ENCODE assay signal across 8 cellular contexts in genomic region chr17:82231562-82232321, GRCh38. TPM values are rescaled to one million over a fixed set of nuclear protein-coding genes. Genes with fewer than 3 reads are reported as not detected.
DNase-seq lines count a peak whose midpoint lies in the region; ATAC-seq and TF ChIP-seq lines count a peak whose summit lies in the region.

No MANE protein-coding gene starts in this region.

- no peak for TF ChIP-seq POLR2A in breast epithelium (IDR thresholded peaks at IDR 0.05)

- peak overlapping the region; percentile 98 for H3K9ac ChIP-seq in Loucy (ENCODE audit: low read depth, low read length, poor library complexity, severe bottlenecking)

- peak overlapping the region; percentile 85 to 93 for H3K27ac ChIP-seq in breast epithelium

- H3F3A ChIP-seq in Loucy (ENCODE audit: low read depth) = no peaks in the 10 kb centered on the region

- H3K79me2 ChIP-seq in Loucy (ENCODE audit: insufficient read depth, low read length) = peaks cover 99% of the 10 kb centered on the region

- peaks cover 74% of the 10 kb centered on the region for H4K20me1 ChIP-seq in Loucy (ENCODE audit: insufficient read depth, low read length, poor library complexity, severe bottlenecking)

- H3K9me3 ChIP-seq in Loucy (ENCODE audit: insufficient read depth, low read depth, low read length) (no peaks in the 10 kb centered on the region), breast epithelium (no peaks in the 10 kb centered on the region)

- H3K9me2 ChIP-seq in Loucy (replicated peaks; ENCODE audit: low read depth, low read length) = no peaks in the 10 kb centered on the region

- peaks cover 14% of the 10 kb centered on the region for H3K4me1 ChIP-seq in Loucy (ENCODE audit: insufficient read depth, low read length, poor library complexity, severe bottlenecking)
- peaks cover 12 to 13% of the 10 kb centered on the region in 2 donors for H3K4me1 ChIP-seq in breast epithelium

- DNase-seq in GM06990 (ENCODE audit: extremely low read depth, insufficient read length) = peak; percentile 56
- DNase-seq in breast epithelium (ENCODE audit: low spot score in 2 of 2) = peak in 1 of 2 donors; percentile 68
- DNase-seq in kidney tubule cell (ENCODE audit: low spot score) = peak; percentile 86
- peak; percentile 48 for DNase-seq in stimulated activated naive CD8-positive, alpha-beta T cell treated with anti-CD3 and anti-CD28 coated beads, Interleukin-15, Interleukin-2, amounts not matched to agents 100 U/mL and 50 U/mL, for 24 hours
- no peak for DNase-seq in GM10248 (ENCODE audit: extremely low spot score)
- DNase-seq in stimulated activated CD4-positive, alpha-beta T cell treated with anti-CD3 and anti-CD28 coated beads, Interleukin-2, amount 100 ng/mL, for 48 hours = no peak

- no peak for TF ChIP-seq CTCF in GM06990 (IDR thresholded peaks at IDR 0.05; ENCODE audit: insufficient read depth, low read length, poor library complexity, severe bottlenecking)
- TF ChIP-seq CTCF in Loucy (conservative IDR thresholded peaks at IDR 0.05; ENCODE audit: low read length) = no peak
- TF ChIP-seq CTCF in breast epithelium (IDR thresholded peaks at IDR 0.05) = no peak
- no peak for TF ChIP-seq CTCF in GM10248 (IDR thresholded peaks at IDR 0.05; ENCODE audit: control extremely low read depth, extremely low read depth, low read depth, missing control alignments)

- peak overlapping the region; percentile 80 for H3K4me2 ChIP-seq in Loucy (ENCODE audit: low read depth, low read length, poor library complexity, severe bottlenecking)

- no peak for ATAC-seq in stimulated activated naive CD8-positive, alpha-beta T cell treated with anti-CD3 and anti-CD28 coated beads, Interleukin-15, Interleukin-2, amounts not matched to agents 100 U/mL and 50 U/mL, for 24 hours
- ATAC-seq in HG03095 (IDR thresholded peaks at IDR 0.05; ENCODE audit: unreplicated experiment) = no peak

- POLR2A ChIA-PET in GM10248 (lab: Yijun Ruan, JAX) = no interaction called here

- CTCF ChIA-PET in GM10248 (lab: Yijun Ruan, JAX) = interaction anchor here (0.7 kb wide), 1 partner anchor 10 kb away, joined by 3 read pairs; no protein-coding TSS in a partner anchor

- no peak overlapping the region for H2AFZ ChIP-seq in Loucy (ENCODE audit: low read length)

- H3K36me3 ChIP-seq in GM06990 (ENCODE audit: control insufficient read depth, insufficient read depth, low read length) = no peaks in the 10 kb centered on the region; the same call in none of the 2 replicates
- peaks cover 22% of the 10 kb centered on the region; the same call in 1 of the 2 replicates for H3K36me3 ChIP-seq in Loucy (ENCODE audit: insufficient read depth, low read length)
- no peaks in the 10 kb centered on the region for H3K36me3 ChIP-seq in breast epithelium

- H3K4me3 ChIP-seq in GM06990 (replicated peaks; ENCODE audit: low read depth, low read length) (peak overlapping the region; percentile 70), Loucy (ENCODE audit: low read length, poor library complexity, severe bottlenecking) (peak overlapping the region; percentile 93), breast epithelium (peak overlapping the region; percentile 60 to 83 (median 61))

- intact Hi-C loops in breast epithelium (cut with DNase I; ENCODE audit: low total_unique reads) = loop anchor here (10.0 kb wide), 1 partner anchor 183 kb away; the partner anchor contains the start of genes HEXD and OGFOD3

- H3K27me3 ChIP-seq in GM06990 (replicated peaks; ENCODE audit: control insufficient read depth, insufficient read depth, low read length) = no peaks in the 10 kb centered on the region
- H3K27me3 ChIP-seq in Loucy (ENCODE audit: insufficient read depth, low read length, poor library complexity, severe bottlenecking) = no peaks in the 10 kb centered on the region
- peaks cover 3 to 4% of the 10 kb centered on the region in 2 donors for H3K27me3 ChIP-seq in breast epithelium

RNA-seq across cellular contexts. Expression of gene SLC16A3, which starts 2.9 kb away (rescaled TPM):
- total RNA-seq in breast epithelium = 10 to 100 TPM; 10.2 to 22.6 (median 17.3) TPM

RNA-seq across cellular contexts. Expression of gene CCDC57, which starts 19.1 kb away (rescaled TPM):
- total RNA-seq in breast epithelium = 10 to 100 TPM; 13.4 to 56.9 (median 52.8) TPM

RNA-seq across cellular contexts. Expression of gene CSNK1D, which starts 41.8 kb away (rescaled TPM):
- 10 to 100 TPM; 50.7 to 85.9 (median 75.2) TPM for total RNA-seq in breast epithelium

Comparison
In these comparisons a context has a peak if more than half of its experiments do, and no peak if none do; other contexts are left out.
1. DNase-seq: peak in GM06990 (single experiment), kidney tubule cell (single experiment) and stimulated activated naive CD8-positive, alpha-beta T cell treated with anti-CD3 and anti-CD28 coated beads, Interleukin-15, Interleukin-2, amounts not matched to agents 100 U/mL and 50 U/mL, for 24 hours (single experiment); none in GM10248 (single experiment) and stimulated activated CD4-positive, alpha-beta T cell treated with anti-CD3 and anti-CD28 coated beads, Interleukin-2, amount 100 ng/mL, for 48 hours (0 of 2).
2. Peak in every context shown above with its lines, with median percentiles within 50 percentile points of each other: H3K4me3 ChIP-seq.